Comparison of ENCODE assay signal across 10 cellular contexts in genomic region chr20:57211949-57212889, GRCh38. TPM values are rescaled to one million over a fixed set of nuclear protein-coding genes. Genes with fewer than 3 reads are reported as not detected.
A peak's percentile ranks its signal among the peaks of the same experiment; 100 is the strongest.
DNase-seq lines count a peak whose midpoint lies in the region; ATAC-seq, FAIRE-seq and TF ChIP-seq lines count a peak whose summit lies in the region.
"Had no signal": no experiment of that assay in that cellular context is flagged by ENCODE, and none has a peak within 500 bp of the region (broad histone marks: within the 10 kb centered on the region; RNA-seq: fewer than 3 reads in every experiment).

No MANE protein-coding gene starts in this region.

- CTCF ChIA-PET in activated CD8-positive, alpha-beta T cell treated with anti-CD3 and anti-CD28 coated beads, Interleukin-2, amount 10 ng/mL, durations not matched to agents 7 days and 5 days (lab: Charles Lee) = no interaction called here

- no peaks in the 10 kb centered on the region for H3K4me1 Mint-ChIP-seq in activated CD8-positive, alpha-beta T cell treated with anti-CD3 and anti-CD28 coated beads, Interleukin-2, amount 10 ng/mL, durations not matched to agents 7 days and 5 days (ENCODE audit: low read depth)

- H3K4me3 Mint-ChIP-seq in activated CD8-positive, alpha-beta T cell treated with anti-CD3 and anti-CD28 coated beads, Interleukin-2, amount 10 ng/mL, durations not matched to agents 7 days and 5 days = no peak overlapping the region
- H3K4me3 Mint-ChIP-seq: stimulated activated naive CD8-positive, alpha-beta T cell treated with anti-CD3 and anti-CD28 coated beads, Interleukin-15, Interleukin-2, amounts not matched to agents 100 ng/mL and 50 ng/mL, for 24 hours had no signal

- peaks cover 2% of the 10 kb centered on the region for H3K27me3 Mint-ChIP-seq in activated CD8-positive, alpha-beta T cell treated with anti-CD3 and anti-CD28 coated beads, Interleukin-2, amount 10 ng/mL, durations not matched to agents 7 days and 5 days (ENCODE audit: low read depth)

- intact Hi-C loops in posterior vena cava (cut with DNase I) = no loop called here

- no peak for FAIRE-seq in frontal cortex (lab: Jason Lieb, UNC)

- POLR2A ChIA-PET in activated CD8-positive, alpha-beta T cell treated with anti-CD3 and anti-CD28 coated beads, Interleukin-2, amount 10 ng/mL, durations not matched to agents 7 days and 5 days (lab: Charles Lee) = interaction anchor here (0.6 kb wide), 1 partner anchor 390 kb away, joined by 3 read pairs; no protein-coding TSS in a partner anchor

- DNase-seq in EL (peak; percentile 90), RPMI7951 (ENCODE audit: low read depth) (peak; percentile 98), frontal cortex (ENCODE audit: low spot score in 2 of 2) (peak; percentile 36 to 74), posterior vena cava (ENCODE audit: low spot score) (peak; percentile 93), NCI-H1105 treated with DMSO at 0.1 percent for 48 hours (lab: John Stamatoyannopoulos, UW) (no peak), GM20000 (ENCODE audit: low spot score) (no peak)
- no peak for DNase-seq in activated CD8-positive, alpha-beta T cell treated with anti-CD3 and anti-CD28 coated beads, Interleukin-2, amount 10 ng/mL, durations not matched to agents 7 days and 5 days

- no peak for ATAC-seq in HG03097 (IDR thresholded peaks at IDR 0.05; ENCODE audit: low FRiP score, unreplicated experiment)
- no peak for ATAC-seq in activated CD8-positive, alpha-beta T cell treated with anti-CD3 and anti-CD28 coated beads, Interleukin-2, amount 10 ng/mL, durations not matched to agents 7 days and 5 days

- TF ChIP-seq CTCF in GM20000 (IDR thresholded peaks at IDR 0.05; ENCODE audit: extremely low read depth, missing control alignments) = no peak

- H3K36me3 Mint-ChIP-seq in activated CD8-positive, alpha-beta T cell treated with anti-CD3 and anti-CD28 coated beads, Interleukin-2, amount 10 ng/mL, durations not matched to agents 7 days and 5 days (ENCODE audit: low read depth) = no peaks in the 10 kb centered on the region

- no peak overlapping the region for H3K27ac Mint-ChIP-seq in activated CD8-positive, alpha-beta T cell treated with anti-CD3 and anti-CD28 coated beads, Interleukin-2, amount 10 ng/mL, durations not matched to agents 7 days and 5 days
- H3K27ac Mint-ChIP-seq: stimulated activated naive CD8-positive, alpha-beta T cell treated with anti-CD3 and anti-CD28 coated beads, Interleukin-15, Interleukin-2, amounts not matched to agents 100 ng/mL and 50 ng/mL, for 24 hours had no signal

- no peaks in the 10 kb centered on the region for H3K9me3 Mint-ChIP-seq in activated CD8-positive, alpha-beta T cell treated with anti-CD3 and anti-CD28 coated beads, Interleukin-2, amount 10 ng/mL, durations not matched to agents 7 days and 5 days (ENCODE audit: insufficient read depth)

RNA-seq across cellular contexts. Expression of gene BMP7, which starts 54.2 kb away (rescaled TPM):
- 0.96 and 0.98 TPM in 2 replicates for total RNA-seq in RPMI7951 (2014; rRNA removed; shearing (Covaris generic))
- 9.4 TPM for total RNA-seq in frontal cortex
- under 1 TPM in 1 of 2 donors, not detected in 1; 0.65 TPM for total RNA-seq in posterior vena cava
- not detected for total RNA-seq in activated CD8-positive, alpha-beta T cell treated with anti-CD3 and anti-CD28 coated beads, Interleukin-2, amount 10 ng/mL, durations not matched to agents 7 days and 5 days
- total RNA-seq: glomerular endothelial cell had no signal

Comparison
In these comparisons a context has a peak if more than half of its experiments do, and no peak if none do; other contexts are left out.
1. DNase-seq: peak in EL (single experiment), RPMI7951 (single experiment), frontal cortex (2 of 2) and posterior vena cava (single experiment); none in NCI-H1105 treated with DMSO at 0.1 percent for 48 hours (single experiment), activated CD8-positive, alpha-beta T cell treated with anti-CD3 and anti-CD28 coated beads, Interleukin-2, amount 10 ng/mL, durations not matched to agents 7 days and 5 days (single experiment) and GM20000 (single experiment).